ENCODE assay signal across 9 cellular contexts in genomic region chr3:138950006-138950644, GRCh38. TPM values are rescaled to one million over a fixed set of nuclear protein-coding genes. Genes with fewer than 3 reads are reported as not detected.
DNase-seq lines count a peak whose midpoint lies in the region; ATAC-seq and TF ChIP-seq lines count a peak whose summit lies in the region.
"Had no signal": no experiment of that assay in that cellular context is flagged by ENCODE, and none has a peak within 500 bp of the region (broad histone marks: within the 10 kb centered on the region; RNA-seq: fewer than 3 reads in every experiment).

No MANE protein-coding gene starts in this region.

- H3K4me3 ChIP-seq in epithelial cell of esophagus (ENCODE audit: low read length), result peak overlapping the region; percentile 8

- H3K9me3 Mint-ChIP-seq in nephron, result no peaks in the 10 kb centered on the region

- peaks cover 17% of the 10 kb centered on the region for H3K4me1 Mint-ChIP-seq in nephron

- H3K27ac Mint-ChIP-seq in nephron, result no peak overlapping the region

- no peak for TF ChIP-seq CTCF in epithelial cell of esophagus (IDR thresholded peaks at IDR 0.05; ENCODE audit: insufficient read depth, low read depth, low read length, missing control alignments)
- TF ChIP-seq CTCF in nephron (IDR thresholded peaks at IDR 0.05; ENCODE audit: unreplicated experiment in 3 of 3), result no peak

- peaks cover 95% of the 10 kb centered on the region for H3K27me3 Mint-ChIP-seq in nephron (ENCODE audit: low read depth)

- no peaks in the 10 kb centered on the region for H3K36me3 Mint-ChIP-seq in nephron (ENCODE audit: low read depth)

- ATAC-seq in HG02763 (IDR thresholded peaks at IDR 0.05; ENCODE audit: unreplicated experiment) (no peak), GM18511 (IDR thresholded peaks at IDR 0.05; ENCODE audit: unreplicated experiment) (no peak)

- DNase-seq in D341Med (ENCODE audit: low spot score) (peak; percentile 78), NCI-H748 treated with DMSO at 0.1 percent for 48 hours (lab: John Stamatoyannopoulos, UW) (peak; percentile 2), epithelial cell of esophagus (ENCODE audit: low read depth) (peak; percentile 43), occipital lobe (lab: John Stamatoyannopoulos, UW) (no peak), GOT3 (lab: John Stamatoyannopoulos, UW) (no peak)

- peak overlapping the region; percentile 14 to 51 (median 40) for H3K4me3 Mint-ChIP-seq in nephron

RNA-seq across cellular contexts. Expression of gene FOXL2NB, which starts 3.1 kb away (rescaled TPM):
- total RNA-seq in occipital lobe, result 0.16 TPM
- total RNA-seq: HT1080 had no signal

RNA-seq across cellular contexts. Expression of gene FOXL2, which starts 3.2 kb away (rescaled TPM):
- not detected for total RNA-seq in occipital lobe
- total RNA-seq: HT1080 had no signal

RNA-seq across cellular contexts. Expression of gene PRR23A, which starts 55.9 kb away (rescaled TPM):
- not detected for total RNA-seq in occipital lobe
- total RNA-seq: HT1080 had no signal

Comparison
In these comparisons a context has a peak if more than half of its experiments do, and no peak if none do; other contexts are left out.
1. DNase-seq: peak in D341Med (single experiment), NCI-H748 treated with DMSO at 0.1 percent for 48 hours (single experiment) and epithelial cell of esophagus (single experiment); none in occipital lobe (single experiment) and GOT3 (single experiment).